ENCODE assay signal across 1 cellular context in genomic region chr7:114934758-114935157, GRCh38.
TF ChIP-seq lines count a peak whose summit lies in the region.

No MANE protein-coding gene starts in this region.

TF ChIP-seq in H1, 55 proteins besides CTCF, POLR2A, EP300 and RAD21:
- no peak for TF ChIP-seq RNF2 (IDR thresholded peaks at IDR 0.05; ENCODE audit: borderline replicate concordance, low read depth, low read length, missing control alignments, poor library complexity, severe bottlenecking)
- no peak for TF ChIP-seq YY1 (IDR thresholded peaks at IDR 0.05; ENCODE audit: low read depth, low read length)
- no peak for TF ChIP-seq SRF (IDR thresholded peaks at IDR 0.05; ENCODE audit: low read depth, low read length)
- no peak for TF ChIP-seq ASH2L (IDR thresholded peaks at IDR 0.05; ENCODE audit: low read length)
- TF ChIP-seq CBX8 (IDR thresholded peaks at IDR 0.05; ENCODE audit: borderline replicate concordance, low read depth, low read length), result no peak
- TF ChIP-seq TAF7 (optimal IDR thresholded peaks at IDR 0.05; ENCODE audit: borderline replicate concordance, low read depth, low read length), result no peak
- TF ChIP-seq SP1 (IDR thresholded peaks at IDR 0.05; ENCODE audit: low read depth, low read length), result no peak
- TF ChIP-seq JUND (IDR thresholded peaks at IDR 0.05; ENCODE audit: low read length), result no peak
- TF ChIP-seq CEBPB (IDR thresholded peaks at IDR 0.05; ENCODE audit: low read depth, low read length), result no peak
- no peak for TF ChIP-seq POU5F1 (IDR thresholded peaks at IDR 0.05; ENCODE audit: low read depth, low read length)
- TF ChIP-seq PHF8 (conservative IDR thresholded peaks at IDR 0.05; ENCODE audit: low read depth, low read length), result no peak
- no peak for TF ChIP-seq TAF1 (IDR thresholded peaks at IDR 0.05; ENCODE audit: low read depth, low read length)
- TF ChIP-seq ATF3 (IDR thresholded peaks at IDR 0.05; ENCODE audit: insufficient read depth, low read depth, low read length), result no peak
- no peak for TF ChIP-seq TEAD4 (IDR thresholded peaks at IDR 0.05; ENCODE audit: low read depth, low read length)
- no peak for TF ChIP-seq KDM4A (IDR thresholded peaks at IDR 0.05; ENCODE audit: low read depth, low read length, severe bottlenecking)
- no peak for TF ChIP-seq SP4 (IDR thresholded peaks at IDR 0.05; ENCODE audit: low read length)
